7 cellular contexts compared by ENCODE assay signal in genomic region chr7:128032605-128033235, GRCh38. TPM values are rescaled to one million over a fixed set of nuclear protein-coding genes. Genes with fewer than 3 reads are reported as not detected.
A peak's percentile ranks its signal among the peaks of the same experiment; 100 is the strongest.
DNase-seq lines count a peak whose midpoint lies in the region; ATAC-seq, FAIRE-seq and TF ChIP-seq lines count a peak whose summit lies in the region.

No MANE protein-coding gene starts in this region.

- no peak for TF ChIP-seq POLR2A in GM12892 (IDR thresholded peaks at IDR 0.05; ENCODE audit: low read depth, low read length)

- FAIRE-seq in GM12892 (lab: Jason Lieb, UNC) = no peak

- H3K4me1 ChIP-seq in GM23248 (ENCODE audit: insufficient read depth) = peaks cover 4% of the 10 kb centered on the region; the same call in 1 of the 2 replicates
- H3K4me1 ChIP-seq in adipocyte (ENCODE audit: control insufficient read depth, insufficient read depth, low read length) = peaks cover 12% of the 10 kb centered on the region
- H3K4me1 ChIP-seq in iPS-15b (ENCODE audit: control insufficient read depth, insufficient read depth, low read length) = peaks cover 9% of the 10 kb centered on the region

- peaks cover 60% of the 10 kb centered on the region for H3K79me2 ChIP-seq in GM23248 (ENCODE audit: insufficient read depth)

- in situ Hi-C loops in GM23248 (cut with MboI) = no loop called here

- no peaks in the 10 kb centered on the region for H3K9me3 ChIP-seq in GM23248 (ENCODE audit: low read depth)
- no peaks in the 10 kb centered on the region for H3K9me3 ChIP-seq in adipocyte (ENCODE audit: control insufficient read depth, low read length)
- no peaks in the 10 kb centered on the region for H3K9me3 ChIP-seq in iPS-15b (ENCODE audit: control insufficient read depth, insufficient read depth, low read length)

- 0 out of 2 replicates have a peak, but pooled peaks cover 6% of the 10 kb centered on the region for H3F3A ChIP-seq in GM23248 (ENCODE audit: insufficient read depth)

- H3K4me3 ChIP-seq in GM23248 (peak overlapping the region; percentile 76), adipocyte (ENCODE audit: low read length) (peak overlapping the region; percentile 65), iPS-15b (ENCODE audit: low read depth, low read length) (peak overlapping the region; percentile 45)

- no peaks in the 10 kb centered on the region for H4K20me1 ChIP-seq in GM23248 (ENCODE audit: insufficient read depth)

- H3K9me2 ChIP-seq in GM23248 (ENCODE audit: insufficient read depth) = no peaks in the 10 kb centered on the region

- H3K9ac ChIP-seq in GM23248 (peak overlapping the region; percentile 76), adipocyte (ENCODE audit: low read length) (peak overlapping the region; percentile 58), iPS-15b (ENCODE audit: low read depth, low read length) (no peak overlapping the region)

- H3K4me2 ChIP-seq in GM23248 (ENCODE audit: unreplicated experiment) = peak overlapping the region; percentile 77

- H2AFZ ChIP-seq in GM23248 = 0 out of 2 replicates have a peak overlapping the region, but pooled peaks have one; percentile 43

- peak overlapping the region; percentile 42 for H3K27ac ChIP-seq in GM23248

- WGBS in GM23248 (ENCODE audit: low coverage in 1 of 2, low lambda C conversion rate in 2 of 2, missing lambda C conversion rate in 2 of 2), 2 experiments = 43 to 74% methylated on average over 20 to 35 of the region's 41 CpGs

- H3K27me3 ChIP-seq in GM23248 (replicated peaks; ENCODE audit: insufficient read depth) (no peaks in the 10 kb centered on the region), adipocyte (replicated peaks; ENCODE audit: control insufficient read depth, insufficient read depth, low read length) (no peaks in the 10 kb centered on the region), iPS-15b (ENCODE audit: control insufficient read depth, insufficient read depth, low read length) (peaks cover 22% of the 10 kb centered on the region)

- no peak for ATAC-seq in left lobe of liver
- ATAC-seq in GM21737 (IDR thresholded peaks at IDR 0.05; ENCODE audit: unreplicated experiment) = no peak

- DNase-seq in GM23248 (peak; percentile 78), adipocyte (ENCODE audit: low read depth) (no peak), left lobe of liver (ENCODE audit: low spot score) (no peak), GM12892 (ENCODE audit: insufficient read length) (no peak)
- peak; percentile 35 for DNase-seq in stimulated activated CD8-positive, alpha-beta memory T cell treated with anti-CD3 and anti-CD28 coated beads, Interleukin-4, amount 100 ng/mL, for 48 hours

- H3K36me3 ChIP-seq in GM23248 (ENCODE audit: low read depth) = no peaks in the 10 kb centered on the region
- peaks cover 10% of the 10 kb centered on the region for H3K36me3 ChIP-seq in adipocyte (ENCODE audit: control insufficient read depth, insufficient read depth, low read length, severe bottlenecking)
- peaks cover 9% of the 10 kb centered on the region for H3K36me3 ChIP-seq in iPS-15b (ENCODE audit: control insufficient read depth, insufficient read depth, low read length)

RNA-seq across cellular contexts. Expression of gene LRRC4, which starts 1.5 kb away (rescaled TPM):
- 0.32 and 0.51 TPM in 2 replicates for total RNA-seq in GM23248 (2014; rRNA removed; shearing (Covaris generic))
- 0.13 TPM in 1 of 2 replicates, not detected in the other for polyA plus RNA-seq in GM23248 (2016; fragmentation: Nextera tagmentation; extraction: Ambion mirVana)
- total RNA-seq in left lobe of liver = 2.8 TPM
- polyA plus RNA-seq in GM12892 (2012; ENCODE audit: missing spikeins) = 0.40 TPM

Comparison
In these comparisons a context has a peak if more than half of its experiments do, and no peak if none do; other contexts are left out.
1. DNase-seq: peak in GM23248 (single experiment) and stimulated activated CD8-positive, alpha-beta memory T cell treated with anti-CD3 and anti-CD28 coated beads, Interleukin-4, amount 100 ng/mL, for 48 hours (single experiment); none in adipocyte (single experiment), left lobe of liver (single experiment) and GM12892 (single experiment).
2. Peak in every context shown above with its lines, with median percentiles within 50 percentile points of each other: H3K4me3 ChIP-seq.